ENCODE assay signal across 8 cellular contexts in genomic region chr9:38392235-38393127, GRCh38. TPM values are rescaled to one million over a fixed set of nuclear protein-coding genes. Genes with fewer than 3 reads are reported as not detected.
DNase-seq lines count a peak whose midpoint lies in the region; ATAC-seq lines count a peak whose summit lies in the region.

Gene ALDH1B1 (plus strand): TSS chr9:38392702. CDS start chr9:38395749, 3,047 bp downstream.

- ATAC-seq in GM18520 (IDR thresholded peaks at IDR 0.05; ENCODE audit: unreplicated experiment) (peak; percentile 97), HG03045 (IDR thresholded peaks at IDR 0.05; ENCODE audit: unreplicated experiment) (peak; percentile 99)

- DNase-seq in AG08395 (ENCODE audit: low spot score) (peak; percentile 99), NCI-H2227 (lab: John Stamatoyannopoulos, UW; ENCODE audit: unreplicated experiment) (peak; percentile 87), cerebellum (ENCODE audit: low spot score) (peak; percentile 95), kidney glomerular epithelial cell (lab: John Stamatoyannopoulos, UW) (peak; percentile 91)
- peak; percentile 37 for DNase-seq in activated CD4-positive, CD25-positive, alpha-beta regulatory T cell treated with anti-CD3 and anti-CD28 coated beads, Interleukin-2, amount 50 U/mL, for 16 hours (ENCODE audit: low read depth, low spot score)
- peak; percentile 49 to 58 for DNase-seq in stimulated activated CD4-positive, alpha-beta T cell treated with anti-CD3 and anti-CD28 coated beads, Interleukin-1b, Interleukin-23, amount 100 ng/mL, for 4 hours (ENCODE audit: low read depth in 2 of 2)

RNA-seq across cellular contexts. Expression of gene ALDH1B1, which starts in this region (rescaled TPM):
- 9.1 TPM for total RNA-seq in cerebellum

Comparison
In these comparisons a context has a peak if more than half of its experiments do, and no peak if none do; other contexts are left out.
1. Peak in every context shown above with its lines: DNase-seq and ATAC-seq.
2. DNase-seq: peak in every context shown above with its lines; median percentile 99 in AG08395; 95 in cerebellum; 91 in kidney glomerular epithelial cell; 87 in NCI-H2227; 54 in stimulated activated CD4-positive, alpha-beta T cell treated with anti-CD3 and anti-CD28 coated beads, Interleukin-1b, Interleukin-23, amount 100 ng/mL, for 4 hours; 37 in activated CD4-positive, CD25-positive, alpha-beta regulatory T cell treated with anti-CD3 and anti-CD28 coated beads, Interleukin-2, amount 50 U/mL, for 16 hours.